Comparison of ENCODE assay signal across 12 cellular contexts in the genomic region with DNA sequence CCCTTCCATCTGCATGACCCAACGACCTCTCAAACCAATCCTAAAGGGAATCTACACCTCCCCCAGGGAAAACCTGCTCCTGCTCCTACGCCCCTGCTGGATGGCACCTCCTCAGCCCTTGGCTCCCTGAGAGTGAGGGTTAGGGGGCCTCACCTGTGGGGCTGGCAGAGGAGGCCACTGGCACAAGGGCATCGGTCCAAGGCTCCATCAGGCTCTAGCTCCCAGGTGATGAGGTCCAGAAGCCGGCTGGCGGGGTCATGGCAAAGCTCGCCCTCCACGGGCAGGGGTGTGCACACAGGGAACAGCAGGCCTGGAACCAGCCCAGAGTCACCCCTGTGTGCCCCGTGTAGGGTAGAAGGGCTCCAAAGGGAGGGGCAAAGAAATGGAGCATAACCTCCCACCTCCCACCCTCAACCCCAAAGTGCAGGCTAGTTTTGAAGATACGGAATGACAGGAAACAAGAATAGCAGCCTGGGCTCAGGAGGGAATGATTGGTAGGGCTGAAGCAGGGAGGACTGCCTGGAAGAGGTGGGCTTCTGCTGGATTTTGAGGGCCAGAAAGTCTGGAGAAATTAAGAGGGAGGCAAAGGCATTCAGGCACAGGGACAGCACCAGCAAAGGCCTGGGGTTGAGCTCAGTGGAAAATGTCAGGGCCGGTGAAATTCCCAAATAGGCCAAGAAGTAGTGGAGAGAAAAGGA. TPM values are rescaled to one million over a fixed set of nuclear protein-coding genes. Genes with fewer than 3 reads are reported as not detected.
"Had no signal": no experiment of that assay in that cellular context is flagged by ENCODE, and none has a peak within 500 bp of the region (broad histone marks: within the 10 kb centered on the region; RNA-seq: fewer than 3 reads in every experiment).

No MANE protein-coding gene starts in this region.

- H3K36me3 Mint-ChIP-seq: activated naive CD4-positive, alpha-beta T cell treated with anti-CD3 and anti-CD28 coated beads, Interleukin-2, amount 50 U/mL, for 24 hours; memory B cell had no signal

- H3K4me3 ChIP-seq: thyroid gland, uterus had no signal

- H3K27ac Mint-ChIP-seq: activated CD4-positive, alpha-beta T cell treated with anti-CD3 and anti-CD28 coated beads for 36 hours; endodermal cell; memory B cell had no signal

- H3K36me3 ChIP-seq: thyroid gland, uterus had no signal

- H3K9me3 ChIP-seq: thyroid gland, uterus had no signal

- H3K27me3 Mint-ChIP-seq: activated naive CD4-positive, alpha-beta T cell treated with anti-CD3 and anti-CD28 coated beads, Interleukin-2, amount 50 U/mL, for 24 hours had no signal

- H3K27me3 ChIP-seq: thyroid gland, uterus had no signal

- H3K4me1 ChIP-seq: uterus had no signal

- H3K27ac ChIP-seq: thyroid gland, uterus, VCaP had no signal

- H3K9me3 Mint-ChIP-seq: activated naive CD4-positive, alpha-beta T cell treated with anti-CD3 and anti-CD28 coated beads, Interleukin-2, amount 50 U/mL, for 24 hours; endodermal cell; memory B cell; nephron had no signal

- H3K4me3 Mint-ChIP-seq: activated CD4-positive, alpha-beta T cell treated with anti-CD3 and anti-CD28 coated beads for 36 hours; activated naive CD4-positive, alpha-beta T cell treated with anti-CD3 and anti-CD28 coated beads, Interleukin-2, amount 50 U/mL, for 24 hours; endodermal cell; memory B cell; nephron had no signal

- DNase-seq: activated CD4-positive, alpha-beta T cell treated with anti-CD3 and anti-CD28 coated beads for 36 hours; activated effector memory CD4-positive, alpha-beta T cell treated with Interleukin-2 at 50 U/mL for 16 hours; activated T-cell treated with anti-CD3 and anti-CD28 coated beads for 4 hours; dermis blood vessel endothelial cell; endodermal cell; T-helper 9 cell; thyroid gland; uterus had no signal

RNA-seq across cellular contexts. Expression of gene DKK3, which starts 42.6 kb away (rescaled TPM):
- total RNA-seq: activated CD4-positive, alpha-beta T cell treated with anti-CD3 and anti-CD28 coated beads for 36 hours had no signal
